Comparison of ENCODE assay signal across 1 cellular context in genomic region chr1:5992034-5992813, GRCh38.
TF ChIP-seq lines count a peak whose summit lies in the region.

Gene NPHP4, minus strand, starts transcription at chr1:5992425. Its CDS starts 6,136 bp downstream, at chr1:5986289.

TF ChIP-seq in HEK293, 187 proteins besides CTCF, POLR2A, EP300 and RAD21 (continued from another document):
- TF ChIP-seq ZSCAN18 (tag by site-specific recombination; IDR thresholded peaks at IDR 0.05) (0 out of 2 replicates have a peak, but pooled peaks have one; percentile 33), ZNF423 (tag by site-specific recombination; IDR thresholded peaks at IDR 0.05) (no peak), OSR2 (tag by site-specific recombination; IDR thresholded peaks at IDR 0.05) (peak; percentile 90), KLF7 (tag by site-specific recombination; IDR thresholded peaks at IDR 0.05; ENCODE audit: borderline replicate concordance) (no peak), ZEB2 (tag by site-specific recombination; IDR thresholded peaks at IDR 0.05) (peak; percentile 90), GLIS2 (tag by site-specific recombination; IDR thresholded peaks at IDR 0.05) (peak; percentile 82), ZNF670 (tag by site-specific recombination; IDR thresholded peaks at IDR 0.05; ENCODE audit: low read depth) (no peak), ZNF830 (tag by site-specific recombination; IDR thresholded peaks at IDR 0.05; ENCODE audit: low read depth) (no peak), GLIS1 (tag by site-specific recombination; IDR thresholded peaks at IDR 0.05) (peak; percentile 70), KLF9 (tag by site-specific recombination; IDR thresholded peaks at IDR 0.05; ENCODE audit: low read depth) (peak; percentile 21; the same call in 1 of the 2 replicates), ZNF175 (tag by site-specific recombination; IDR thresholded peaks at IDR 0.05) (no peak), ZNF792 (tag by site-specific recombination; IDR thresholded peaks at IDR 0.05) (no peak)
